ENCODE assay signal across 6 cellular contexts in genomic region chr19:14434157-14434501, GRCh38.
DNase-seq lines count a peak whose midpoint lies in the region; ATAC-seq and TF ChIP-seq lines count a peak whose summit lies in the region.

No MANE protein-coding gene starts in this region.

- H4K20me1 ChIP-seq in DOHH2 (ENCODE audit: control insufficient read depth, insufficient read depth, low read depth, low read length): peaks cover 8% of the 10 kb centered on the region

- H3K4me1 ChIP-seq in DOHH2 (ENCODE audit: control insufficient read depth, low read length): peaks cover 71% of the 10 kb centered on the region
- peaks cover 4% of the 10 kb centered on the region for H3K4me1 ChIP-seq in iPS DF 6.9 (ENCODE audit: control insufficient read depth, insufficient read depth, low read length)

- POLR2A ChIA-PET in RWPE1 (lab: Yijun Ruan, JAX; ENCODE audit: low non-redundant PET): interaction anchor here (1.0 kb wide), 1 partner anchor 10 kb away, joined by 8 read pairs; no protein-coding TSS in a partner anchor

- H3K4me2 ChIP-seq in DOHH2 (ENCODE audit: low read length): peak overlapping the region; percentile 84

- ATAC-seq in GM21528 (IDR thresholded peaks at IDR 0.05; ENCODE audit: low FRiP score, unreplicated experiment): no peak

- H3K9me3 ChIP-seq in DOHH2 (ENCODE audit: control insufficient read depth, insufficient read depth, low read length) (no peaks in the 10 kb centered on the region), iPS DF 6.9 (ENCODE audit: control insufficient read depth, insufficient read depth, low read length) (no peaks in the 10 kb centered on the region)

- WGBS in iPS DF 6.9 (ENCODE audit: insufficient coverage, insufficient read length): no CpG with 5 or more reads among the region's 4 CpGs

- TF ChIP-seq CTCF in DOHH2 (IDR thresholded peaks at IDR 0.05; ENCODE audit: low read depth, low read length, poor library complexity, severe bottlenecking) (no peak), RWPE1 (conservative IDR thresholded peaks at IDR 0.05; ENCODE audit: low read depth) (no peak)

- CTCF ChIA-PET in RWPE1 (lab: Yijun Ruan, JAX): interaction anchor here (0.5 kb wide), 1 partner anchor 24 kb away, joined by 3 read pairs; no protein-coding TSS in a partner anchor

- no peaks in the 10 kb centered on the region for H3K27me3 ChIP-seq in DOHH2 (ENCODE audit: control insufficient read depth, low read length)
- no peaks in the 10 kb centered on the region for H3K27me3 ChIP-seq in iPS DF 6.9 (ENCODE audit: control insufficient read depth, insufficient read depth, low read length)

- H3K9me2 ChIP-seq in DOHH2 (replicated peaks; ENCODE audit: control insufficient read depth, low read length): no peaks in the 10 kb centered on the region

- peaks cover 69% of the 10 kb centered on the region for H3K79me2 ChIP-seq in DOHH2 (ENCODE audit: control insufficient read depth, low read length)

- H3K27ac ChIP-seq in DOHH2 (ENCODE audit: low read depth, low read length): peak overlapping the region; percentile 42
- H3K27ac ChIP-seq in RWPE1: peak overlapping the region; percentile 71
- no peak overlapping the region for H3K27ac ChIP-seq in iPS DF 6.9 (ENCODE audit: low read length)

- DNase-seq in RWPE1 (ENCODE audit: low spot score): no peak
- no peak for DNase-seq in iPS DF 6.9 (ENCODE audit: low read depth, low spot score)
- DNase-seq in AG08395 (ENCODE audit: low spot score): no peak
- DNase-seq in GDM1 (lab: John Stamatoyannopoulos, UW): no peak

- H3K36me3 ChIP-seq in DOHH2 (ENCODE audit: control insufficient read depth, low read length) (peaks cover 24% of the 10 kb centered on the region), iPS DF 6.9 (ENCODE audit: control insufficient read depth, insufficient read depth, low read length) (no peaks in the 10 kb centered on the region)

- H3F3A ChIP-seq in DOHH2 (ENCODE audit: control insufficient read depth, insufficient read depth): peaks cover 11% of the 10 kb centered on the region

- H3K4me3 ChIP-seq in DOHH2 (ENCODE audit: low read length) (peak overlapping the region; percentile 76), iPS DF 6.9 (ENCODE audit: low read length) (peak overlapping the region; percentile 69; the same call in 1 of the 2 replicates)
